10 cellular contexts compared by ENCODE assay signal in the genomic region with DNA sequence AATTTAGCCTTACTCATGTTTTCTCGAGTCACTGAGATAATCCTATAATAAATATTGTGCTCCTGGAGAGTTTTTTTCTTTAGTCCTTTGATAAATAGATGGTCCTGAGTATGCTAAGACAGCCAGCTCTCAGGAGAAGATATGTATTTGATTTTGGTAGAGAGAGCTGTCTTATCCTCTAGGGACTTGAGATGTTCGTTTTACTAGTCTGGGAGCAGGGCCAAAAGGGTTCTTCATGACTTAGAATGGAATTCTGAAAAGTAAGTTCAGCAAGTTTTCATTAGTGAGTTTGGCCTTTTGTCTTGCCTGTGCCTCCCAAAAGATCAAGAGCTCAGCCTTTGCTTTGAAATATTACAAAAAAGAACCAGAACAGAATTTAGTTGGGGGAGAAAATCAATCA.
DNase-seq lines count a peak whose midpoint lies in the region; ATAC-seq and TF ChIP-seq lines count a peak whose summit lies in the region.
"Had no signal": no experiment of that assay in that cellular context is flagged by ENCODE, and none has a peak within 500 bp of the region (broad histone marks: within the 10 kb centered on the region; RNA-seq: fewer than 3 reads in every experiment).

No MANE protein-coding gene starts in this region.

- peaks cover 0 to 3% (median 0%) of the 10 kb centered on the region in 3 donors for H3K27me3 Mint-ChIP-seq in CD14-positive monocyte (ENCODE audit: low read depth in 3 of 3)
- H3K27me3 Mint-ChIP-seq in WTC11 (ENCODE audit: low read depth): no peaks in the 10 kb centered on the region
- H3K27me3 Mint-ChIP-seq: stimulated activated naive CD8-positive, alpha-beta T cell treated with anti-CD3 and anti-CD28 coated beads, Interleukin-15, Interleukin-2, amounts not matched to agents 100 ng/mL and 50 ng/mL, for 24 hours had no signal

- H3K27ac ChIP-seq in esophagus muscularis mucosa (replicated peaks in 1 of 4): peak overlapping the region; percentile 35 to 53 (median 39)

- no peaks in the 10 kb centered on the region for H3K36me3 ChIP-seq in esophagus muscularis mucosa

- POLR2A ChIA-PET in WTC11 (lab: Charles Lee): no interaction called here

- H3K4me3 Mint-ChIP-seq in CD14-positive monocyte: no peak overlapping the region
- H3K4me3 Mint-ChIP-seq in WTC11: no peak overlapping the region
- H3K4me3 Mint-ChIP-seq: stimulated activated naive CD8-positive, alpha-beta T cell treated with anti-CD3 and anti-CD28 coated beads, Interleukin-15, Interleukin-2, amounts not matched to agents 100 ng/mL and 50 ng/mL, for 24 hours had no signal

- H3K27ac Mint-ChIP-seq in CD14-positive monocyte (no peak overlapping the region), WTC11 (no peak overlapping the region)
- H3K27ac Mint-ChIP-seq: stimulated activated naive CD8-positive, alpha-beta T cell treated with anti-CD3 and anti-CD28 coated beads, Interleukin-15, Interleukin-2, amounts not matched to agents 100 ng/mL and 50 ng/mL, for 24 hours had no signal

- no peak for TF ChIP-seq EP300 in esophagus muscularis mucosa (IDR thresholded peaks at IDR 0.05)

- WGBS in esophagus muscularis mucosa: 26% methylated on average over 2 of the region's 2 CpGs

- no peak overlapping the region for H3K4me3 ChIP-seq in esophagus muscularis mucosa

- ATAC-seq in WTC11: no peak

- H3K27me3 ChIP-seq in esophagus muscularis mucosa: no peaks in the 10 kb centered on the region

- no peaks in the 10 kb centered on the region for H3K9me3 ChIP-seq in esophagus muscularis mucosa

- TF ChIP-seq CTCF in esophagus muscularis mucosa (IDR thresholded peaks at IDR 0.05) (no peak), CD14-positive monocyte (IDR thresholded peaks at IDR 0.05) (no peak), WTC11 (IDR thresholded peaks at IDR 0.05) (no peak)

- peak; percentile 20 for DNase-seq in COLO829 (ENCODE audit: low spot score)
- peak; percentile 71 for DNase-seq in NCI-H446 treated with DMSO at 0.1 percent for 48 hours (lab: John Stamatoyannopoulos, UW)
- DNase-seq in esophagus muscularis mucosa (ENCODE audit: extremely low spot score): no peak
- DNase-seq in putamen (ENCODE audit: low spot score): peak; percentile 14
- no peak for DNase-seq in CD14-positive monocyte (ENCODE audit: low spot score)
- no peak for DNase-seq in NCI-H82 treated with DMSO at 0.1 percent for 48 hours (lab: John Stamatoyannopoulos, UW; ENCODE audit: unreplicated experiment)
- no peak for DNase-seq in stimulated activated CD4-positive, alpha-beta T cell treated with anti-CD3 and anti-CD28 coated beads, Interleukin-1b, Interleukin-23, amount 100 ng/mL, for 48 hours
- no peak for DNase-seq in WTC11 (ENCODE audit: low spot score)
- DNase-seq: NK-92 treated with Interleukin-12 subunit alpha and Interleukin-12 subunit beta, amount 100 ng/mL, for 24 hours had no signal

- H3K36me3 Mint-ChIP-seq in CD14-positive monocyte: peaks cover 22 to 24% of the 10 kb centered on the region in 2 donors
- H3K36me3 Mint-ChIP-seq in WTC11: 0 out of 2 replicates have a peak, but pooled peaks cover 2% of the 10 kb centered on the region

- H3K4me1 Mint-ChIP-seq in CD14-positive monocyte (peaks cover 20% of the 10 kb centered on the region), WTC11 (no peaks in the 10 kb centered on the region)

- H3K4me1 ChIP-seq in esophagus muscularis mucosa: peaks cover 10 to 42% (median 33%) of the 10 kb centered on the region in 4 donors

- no peaks in the 10 kb centered on the region for H3K9me3 Mint-ChIP-seq in CD14-positive monocyte
- H3K9me3 Mint-ChIP-seq in WTC11: no peaks in the 10 kb centered on the region
- H3K9me3 Mint-ChIP-seq: stimulated activated naive CD8-positive, alpha-beta T cell treated with anti-CD3 and anti-CD28 coated beads, Interleukin-15, Interleukin-2, amounts not matched to agents 100 ng/mL and 50 ng/mL, for 24 hours had no signal

- intact Hi-C loops in esophagus muscularis mucosa (cut with DNase I) (no loop called here), CD14-positive monocyte (cut with micrococcal nuclease) (no loop called here)

- CTCF ChIA-PET in WTC11 (lab: Charles Lee): interaction anchor here (1.2 kb wide), 1 partner anchor 18 kb away, joined by 3 read pairs; no protein-coding TSS in a partner anchor

- TF ChIP-seq POLR2A in esophagus muscularis mucosa (IDR thresholded peaks at IDR 0.05; ENCODE audit: low read depth): no peak

TF ChIP-seq in WTC11, 78 proteins besides CTCF, POLR2A, EP300 and RAD21:
- TF ChIP-seq, protein P1, sequence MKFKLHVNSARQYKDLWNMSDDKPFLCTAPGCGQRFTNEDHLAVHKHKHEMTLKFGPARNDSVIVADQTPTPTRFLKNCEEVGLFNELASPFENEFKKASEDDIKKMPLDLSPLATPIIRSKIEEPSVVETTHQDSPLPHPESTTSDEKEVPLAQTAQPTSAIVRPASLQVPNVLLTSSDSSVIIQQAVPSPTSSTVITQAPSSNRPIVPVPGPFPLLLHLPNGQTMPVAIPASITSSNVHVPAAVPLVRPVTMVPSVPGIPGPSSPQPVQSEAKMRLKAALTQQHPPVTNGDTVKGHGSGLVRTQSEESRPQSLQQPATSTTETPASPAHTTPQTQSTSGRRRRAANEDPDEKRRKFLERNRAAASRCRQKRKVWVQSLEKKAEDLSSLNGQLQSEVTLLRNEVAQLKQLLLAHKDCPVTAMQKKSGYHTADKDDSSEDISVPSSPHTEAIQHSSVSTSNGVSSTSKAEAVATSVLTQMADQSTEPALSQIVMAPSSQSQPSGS (CRISPR knock-in tag; IDR thresholded peaks at IDR 0.05; ENCODE audit: borderline replicate concordance, low read depth): no peak
- TF ChIP-seq CREB1 (CRISPR knock-in tag; IDR thresholded peaks at IDR 0.05) (no peak), ZBTB21 (CRISPR knock-in tag; IDR thresholded peaks at IDR 0.05; ENCODE audit: borderline replicate concordance) (no peak), TP53 (CRISPR knock-in tag; IDR thresholded peaks at IDR 0.05) (no peak)
- TF ChIP-seq, protein P2, sequence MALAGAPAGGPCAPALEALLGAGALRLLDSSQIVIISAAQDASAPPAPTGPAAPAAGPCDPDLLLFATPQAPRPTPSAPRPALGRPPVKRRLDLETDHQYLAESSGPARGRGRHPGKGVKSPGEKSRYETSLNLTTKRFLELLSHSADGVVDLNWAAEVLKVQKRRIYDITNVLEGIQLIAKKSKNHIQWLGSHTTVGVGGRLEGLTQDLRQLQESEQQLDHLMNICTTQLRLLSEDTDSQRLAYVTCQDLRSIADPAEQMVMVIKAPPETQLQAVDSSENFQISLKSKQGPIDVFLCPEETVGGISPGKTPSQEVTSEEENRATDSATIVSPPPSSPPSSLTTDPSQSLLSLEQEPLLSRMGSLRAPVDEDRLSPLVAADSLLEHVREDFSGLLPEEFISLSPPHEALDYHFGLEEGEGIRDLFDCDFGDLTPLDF (CRISPR knock-in tag; IDR thresholded peaks at IDR 0.05): no peak

Comparison
In these comparisons a context has a peak if more than half of its experiments do, and no peak if none do; other contexts are left out.
1. DNase-seq: peak in COLO829 (single experiment), NCI-H446 treated with DMSO at 0.1 percent for 48 hours (single experiment) and putamen (single experiment); none in esophagus muscularis mucosa (single experiment), CD14-positive monocyte (single experiment), NCI-H82 treated with DMSO at 0.1 percent for 48 hours (single experiment), stimulated activated CD4-positive, alpha-beta T cell treated with anti-CD3 and anti-CD28 coated beads, Interleukin-1b, Interleukin-23, amount 100 ng/mL, for 48 hours (single experiment) and WTC11 (single experiment).